Comparison of ENCODE assay signal across 1 cellular context in the genomic region with DNA sequence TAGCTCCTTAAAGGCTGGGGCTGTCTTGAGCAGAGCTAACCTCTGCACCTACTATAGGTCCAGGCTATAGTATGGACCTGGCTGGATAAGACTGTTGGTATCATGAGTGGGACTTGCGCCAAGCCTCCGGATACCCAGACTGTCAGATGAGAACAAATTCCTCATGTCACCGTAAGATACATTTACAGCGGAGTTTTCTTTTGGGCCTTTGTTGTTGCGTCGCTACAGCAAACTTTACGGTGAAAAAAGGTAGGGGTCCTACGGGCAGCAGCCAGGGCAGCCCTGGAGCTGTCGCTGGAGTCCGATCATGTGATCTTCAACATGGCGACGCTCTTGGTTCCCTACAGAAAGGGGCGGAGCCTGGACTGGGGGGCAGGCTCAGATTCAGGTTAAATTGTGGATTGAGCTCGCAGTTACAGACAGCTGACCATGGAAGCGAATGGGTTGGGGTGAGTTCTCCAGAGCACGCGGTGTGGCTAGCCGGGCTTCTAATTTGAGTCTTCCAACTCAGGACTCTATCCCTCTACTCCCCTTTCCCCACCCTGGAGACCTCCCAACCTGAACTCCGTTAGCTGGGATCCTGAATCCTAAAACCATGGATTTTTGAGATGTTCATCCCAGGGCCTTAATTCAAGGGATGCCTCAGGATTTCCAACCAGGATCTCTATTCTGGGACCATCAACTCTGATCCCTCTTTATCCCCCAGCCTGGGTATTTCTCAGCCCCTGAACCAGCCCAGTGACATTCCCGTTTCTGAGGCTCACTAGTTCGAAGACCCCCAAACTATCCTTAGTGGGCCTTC.
TF ChIP-seq lines count a peak whose summit lies in the region.

Gene UROD (plus strand): TSS at position 418 of the 802 bp plus-strand sequence. CDS start 12 bp downstream, at position 430.

TF ChIP-seq in HepG2, 621 proteins besides CTCF, POLR2A, EP300 and RAD21 (continued from another document and continues in another):
- TF ChIP-seq, protein P1, sequence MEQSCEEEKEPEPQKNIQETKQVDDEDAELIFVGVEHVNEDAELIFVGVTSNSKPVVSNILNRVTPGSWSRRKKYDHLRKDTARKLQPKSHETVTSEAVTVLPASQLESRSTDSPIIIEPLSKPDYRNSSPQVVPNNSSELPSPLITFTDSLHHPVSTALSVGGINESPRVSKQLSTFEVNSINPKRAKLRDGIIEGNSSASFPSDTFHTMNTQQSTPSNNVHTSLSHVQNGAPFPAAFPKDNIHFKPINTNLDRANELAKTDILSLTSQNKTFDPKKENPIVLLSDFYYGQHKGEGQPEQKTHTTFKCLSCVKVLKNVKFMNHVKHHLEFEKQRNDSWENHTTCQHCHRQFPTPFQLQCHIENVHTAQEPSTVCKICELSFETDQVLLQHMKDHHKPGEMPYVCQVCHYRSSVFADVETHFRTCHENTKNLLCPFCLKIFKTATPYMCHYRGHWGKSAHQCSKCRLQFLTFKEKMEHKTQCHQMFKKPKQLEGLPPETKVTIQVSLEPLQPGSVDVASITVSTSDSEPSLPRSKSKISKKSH (CRISPR knock-in tag; IDR thresholded peaks at IDR 0.05; ENCODE audit: borderline replicate concordance) = no peak
- TF ChIP-seq REPIN1 (CRISPR knock-in tag; IDR thresholded peaks at IDR 0.05; ENCODE audit: borderline replicate concordance, low read depth) (peak; percentile 50; the same call in 1 of the 2 replicates), ATF7-NPFF (CRISPR knock-in tag; IDR thresholded peaks at IDR 0.05; ENCODE audit: low read depth) (no peak), ZFX (CRISPR knock-in tag; IDR thresholded peaks at IDR 0.05; ENCODE audit: low read depth) (0 out of 2 replicates have a peak, but pooled peaks have one; percentile 14), NONO (IDR thresholded peaks at IDR 0.05) (no peak), NONO (CRISPR knock-in tag; conservative IDR thresholded peaks at IDR 0.05) (no peak), ATRX (CRISPR knock-in tag; IDR thresholded peaks at IDR 0.05; ENCODE audit: borderline replicate concordance) (no peak), DZIP1 (CRISPR knock-in tag; IDR thresholded peaks at IDR 0.05) (no peak), ARNT (IDR thresholded peaks at IDR 0.05) (no peak), RORA (CRISPR knock-in tag; IDR thresholded peaks at IDR 0.05) (no peak), ZFP36L2 (CRISPR knock-in tag; IDR thresholded peaks at IDR 0.05) (no peak), IRF2 (CRISPR knock-in tag; IDR thresholded peaks at IDR 0.05) (peak; percentile 64; the same call in 1 of the 2 replicates), ZBTB1 (CRISPR knock-in tag; IDR thresholded peaks at IDR 0.05; ENCODE audit: borderline replicate concordance) (no peak), MYNN (CRISPR knock-in tag; IDR thresholded peaks at IDR 0.05; ENCODE audit: low read depth) (no peak), TGIF2 (CRISPR knock-in tag; IDR thresholded peaks at IDR 0.05) (peak; percentile 92), SATB2 (CRISPR knock-in tag; IDR thresholded peaks at IDR 0.05) (no peak), ZNF709 (CRISPR knock-in tag; IDR thresholded peaks at IDR 0.05) (0 out of 2 replicates have a peak, but pooled peaks have one; percentile 36), ZNF350 (CRISPR knock-in tag; IDR thresholded peaks at IDR 0.05; ENCODE audit: borderline replicate concordance, low read depth) (no peak), ZBTB42 (CRISPR knock-in tag; IDR thresholded peaks at IDR 0.05) (no peak), ISX (CRISPR knock-in tag; conservative IDR thresholded peaks at IDR 0.05) (no peak), ZNF574 (CRISPR knock-in tag; IDR thresholded peaks at IDR 0.05) (peak; percentile 83), ZBTB7B (CRISPR knock-in tag; IDR thresholded peaks at IDR 0.05) (no peak), ZNF20 (CRISPR knock-in tag; IDR thresholded peaks at IDR 0.05) (no peak), TP53 (CRISPR knock-in tag; conservative IDR thresholded peaks at IDR 0.05) (no peak), NCOR1 (IDR thresholded peaks at IDR 0.05; ENCODE audit: borderline replicate concordance, low read length) (no peak; the same call in 1 of the 2 replicates), ZNF382 (CRISPR knock-in tag; IDR thresholded peaks at IDR 0.05; ENCODE audit: borderline replicate concordance) (no peak), MIXL1 (CRISPR knock-in tag; IDR thresholded peaks at IDR 0.05) (peak; percentile 48; the same call in 1 of the 2 replicates), GATA4 (IDR thresholded peaks at IDR 0.05; ENCODE audit: borderline replicate concordance, low read depth) (no peak), ZNF652 (CRISPR knock-in tag; IDR thresholded peaks at IDR 0.05; ENCODE audit: borderline replicate concordance, low read depth) (no peak), ZNF33A (CRISPR knock-in tag; IDR thresholded peaks at IDR 0.05; ENCODE audit: borderline replicate concordance) (no peak), HCFC1 (IDR thresholded peaks at IDR 0.05; ENCODE audit: low read depth, low read length) (peak; percentile 72), ZKSCAN5 (CRISPR knock-in tag; IDR thresholded peaks at IDR 0.05) (no peak), PRPF4 (IDR thresholded peaks at IDR 0.05; ENCODE audit: low read depth, low read length, poor library complexity, severe bottlenecking) (no peak), PREB (CRISPR knock-in tag; IDR thresholded peaks at IDR 0.05) (no peak), HNRNPK (IDR thresholded peaks at IDR 0.05; ENCODE audit: low read depth, low read length, poor library complexity, severe bottlenecking) (no peak), ZNF44 (CRISPR knock-in tag; IDR thresholded peaks at IDR 0.05) (no peak), ZNF780A (CRISPR knock-in tag; IDR thresholded peaks at IDR 0.05) (no peak), HMG20A (CRISPR knock-in tag; IDR thresholded peaks at IDR 0.05; ENCODE audit: borderline replicate concordance) (no peak), ZMYM4 (CRISPR knock-in tag; IDR thresholded peaks at IDR 0.05) (peak; percentile 71), ZNF598 (CRISPR knock-in tag; IDR thresholded peaks at IDR 0.05; ENCODE audit: borderline replicate concordance) (no peak), PHF21A (CRISPR knock-in tag; IDR thresholded peaks at IDR 0.05) (peak; percentile 23; the same call in 1 of the 2 replicates), HNF4A (CRISPR knock-in tag; IDR thresholded peaks at IDR 0.05) (peak; percentile 31; the same call in 1 of the 2 replicates), DMAP1 (CRISPR knock-in tag; IDR thresholded peaks at IDR 0.05) (peak; percentile 50; the same call in 1 of the 2 replicates), IRX3 (CRISPR knock-in tag; IDR thresholded peaks at IDR 0.05; ENCODE audit: borderline replicate concordance, low read depth) (no peak), TSC22D2 (CRISPR knock-in tag; IDR thresholded peaks at IDR 0.05; ENCODE audit: borderline replicate concordance) (no peak), AGO2 (optimal IDR thresholded peaks at IDR 0.05; ENCODE audit: low read depth, low read length) (no peak), ZNF547 (CRISPR knock-in tag; IDR thresholded peaks at IDR 0.05) (no peak), ZKSCAN8 (CRISPR knock-in tag; IDR thresholded peaks at IDR 0.05; ENCODE audit: borderline replicate concordance) (no peak), ZNF30 (CRISPR knock-in tag; IDR thresholded peaks at IDR 0.05) (no peak), REXO4 (CRISPR knock-in tag; IDR thresholded peaks at IDR 0.05; ENCODE audit: borderline replicate concordance) (no peak), PHF20 (CRISPR knock-in tag; IDR thresholded peaks at IDR 0.05) (peak; percentile 99), ESRRA (CRISPR knock-in tag; IDR thresholded peaks at IDR 0.05; ENCODE audit: low read depth) (no peak), ZNF790 (CRISPR knock-in tag; IDR thresholded peaks at IDR 0.05; ENCODE audit: borderline replicate concordance) (no peak), ARHGAP35 (CRISPR knock-in tag; IDR thresholded peaks at IDR 0.05; ENCODE audit: borderline replicate concordance) (no peak), PLSCR1 (CRISPR knock-in tag; IDR thresholded peaks at IDR 0.05; ENCODE audit: borderline replicate concordance) (no peak), ZNF558 (CRISPR knock-in tag; IDR thresholded peaks at IDR 0.05; ENCODE audit: borderline replicate concordance) (no peak), SRY (CRISPR knock-in tag; IDR thresholded peaks at IDR 0.05) (no peak), SP2 (CRISPR knock-in tag; IDR thresholded peaks at IDR 0.05) (no peak)
- TF ChIP-seq, protein P2, sequence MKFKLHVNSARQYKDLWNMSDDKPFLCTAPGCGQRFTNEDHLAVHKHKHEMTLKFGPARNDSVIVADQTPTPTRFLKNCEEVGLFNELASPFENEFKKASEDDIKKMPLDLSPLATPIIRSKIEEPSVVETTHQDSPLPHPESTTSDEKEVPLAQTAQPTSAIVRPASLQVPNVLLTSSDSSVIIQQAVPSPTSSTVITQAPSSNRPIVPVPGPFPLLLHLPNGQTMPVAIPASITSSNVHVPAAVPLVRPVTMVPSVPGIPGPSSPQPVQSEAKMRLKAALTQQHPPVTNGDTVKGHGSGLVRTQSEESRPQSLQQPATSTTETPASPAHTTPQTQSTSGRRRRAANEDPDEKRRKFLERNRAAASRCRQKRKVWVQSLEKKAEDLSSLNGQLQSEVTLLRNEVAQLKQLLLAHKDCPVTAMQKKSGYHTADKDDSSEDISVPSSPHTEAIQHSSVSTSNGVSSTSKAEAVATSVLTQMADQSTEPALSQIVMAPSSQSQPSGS (CRISPR knock-in tag; IDR thresholded peaks at IDR 0.05) = peak; percentile 75; the same call in 1 of the 2 replicates
- TF ChIP-seq, protein P3, sequence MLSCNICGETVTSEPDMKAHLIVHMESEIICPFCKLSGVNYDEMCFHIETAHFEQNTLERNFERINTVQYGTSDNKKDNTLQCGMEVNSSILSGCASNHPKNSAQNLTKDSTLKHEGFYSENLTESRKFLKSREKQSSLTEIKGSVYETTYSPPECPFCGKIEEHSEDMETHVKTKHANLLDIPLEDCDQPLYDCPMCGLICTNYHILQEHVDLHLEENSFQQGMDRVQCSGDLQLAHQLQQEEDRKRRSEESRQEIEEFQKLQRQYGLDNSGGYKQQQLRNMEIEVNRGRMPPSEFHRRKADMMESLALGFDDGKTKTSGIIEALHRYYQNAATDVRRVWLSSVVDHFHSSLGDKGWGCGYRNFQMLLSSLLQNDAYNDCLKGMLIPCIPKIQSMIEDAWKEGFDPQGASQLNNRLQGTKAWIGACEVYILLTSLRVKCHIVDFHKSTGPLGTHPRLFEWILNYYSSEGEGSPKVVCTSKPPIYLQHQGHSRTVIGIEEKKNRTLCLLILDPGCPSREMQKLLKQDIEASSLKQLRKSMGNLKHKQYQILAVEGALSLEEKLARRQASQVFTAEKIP (CRISPR knock-in tag; IDR thresholded peaks at IDR 0.05; ENCODE audit: borderline replicate concordance) = no peak
- TF ChIP-seq, protein P4, sequence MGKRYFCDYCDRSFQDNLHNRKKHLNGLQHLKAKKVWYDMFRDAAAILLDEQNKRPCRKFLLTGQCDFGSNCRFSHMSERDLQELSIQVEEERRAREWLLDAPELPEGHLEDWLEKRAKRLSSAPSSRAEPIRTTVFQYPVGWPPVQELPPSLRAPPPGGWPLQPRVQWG (CRISPR knock-in tag; IDR thresholded peaks at IDR 0.05; ENCODE audit: borderline replicate concordance, low read depth) = no peak
